10 cellular contexts compared by ENCODE assay signal in genomic region chr11:72483412-72484186, GRCh38. TPM values are rescaled to one million over a fixed set of nuclear protein-coding genes. Genes with fewer than 3 reads are reported as not detected.
DNase-seq lines count a peak whose midpoint lies in the region; ATAC-seq, FAIRE-seq and TF ChIP-seq lines count a peak whose summit lies in the region.
"Had no signal": no experiment of that assay in that cellular context is flagged by ENCODE, and none has a peak within 500 bp of the region (broad histone marks: within the 10 kb centered on the region; RNA-seq: fewer than 3 reads in every experiment).

No MANE protein-coding gene starts in this region.

- H3K4me3 ChIP-seq in HepG2 (replicated peaks in 1 of 3; ENCODE audit: insufficient read depth in 1 of 3, low read depth in 2 of 3, low read length in 3 of 3) (no peak overlapping the region), thyroid gland (replicated peaks in 1 of 3) (no peak overlapping the region)

- no peak overlapping the region for H3K4me3 Mint-ChIP-seq in activated CD4-positive, alpha-beta T cell treated with anti-CD3 and anti-CD28 coated beads for 36 hours

- H3K27me3 ChIP-seq in HepG2 (ENCODE audit: control insufficient read depth in 1 of 2, insufficient read depth in 2 of 2, low read length in 2 of 2) (peaks cover 3 to 5% of the 10 kb centered on the region in 2 experiments; a peak in 2 of 5 replicates), thyroid gland (no peaks in the 10 kb centered on the region)

- peaks cover 2% of the 10 kb centered on the region for H3K27me3 Mint-ChIP-seq in activated CD4-positive, alpha-beta T cell treated with anti-CD3 and anti-CD28 coated beads for 36 hours

- peaks cover 5% of the 10 kb centered on the region for H3K4me1 Mint-ChIP-seq in activated CD4-positive, alpha-beta T cell treated with anti-CD3 and anti-CD28 coated beads for 36 hours

- in situ Hi-C loops in HepG2 (cut with HindIII; ENCODE audit: extremely low pct_ligation_motif_present, low pct_unique_long_range_greater_than_20kb), result loop anchor here (5.0 kb wide), 1 partner anchor 164 kb away; no protein-coding TSS in a partner anchor

- TF ChIP-seq POLR2A in HepG2 (IDR thresholded peaks at IDR 0.05; ENCODE audit: insufficient read depth in 1 of 2, low read depth in 2 of 2, low read length in 2 of 2), result no peak
- TF ChIP-seq POLR2A in thyroid gland (IDR thresholded peaks at IDR 0.05), result no peak

- BruUV-seq in HepG2 (replicated peaks; lab: Mats Ljungman, UMichigan), result no TSS peak

- peak overlapping the region; percentile 32; the same call in 1 of the 2 replicates for H3K4me2 ChIP-seq in HepG2 (ENCODE audit: low read depth, low read length)

- H3K9me3 Mint-ChIP-seq in activated CD4-positive, alpha-beta T cell treated with anti-CD3 and anti-CD28 coated beads for 36 hours (ENCODE audit: low read depth), result no peaks in the 10 kb centered on the region

- H3K9ac ChIP-seq in HepG2 (ENCODE audit: insufficient read depth, low read depth, low read length), result no peak overlapping the region

- DNase-seq in activated CD4-positive, alpha-beta T cell treated with anti-CD3 and anti-CD28 coated beads for 36 hours, result no peak
- no peak for DNase-seq in activated CD4-positive, alpha-beta T cell treated with anti-CD3 and anti-CD28 coated beads, Interleukin-2, amount 50 U/mL, for 4 hours
- DNase-seq in amniotic epithelial cell (ENCODE audit: low read depth), result peak; percentile 71
- DNase-seq in HepG2 (ENCODE audit: low spot score), result peak; percentile 23
- DNase-seq in thyroid gland, result peak in 1 of 2 donors; percentile 8
- DNase-seq in amniotic stem cell (lab: John Stamatoyannopoulos, UW), result no peak
- DNase-seq in DMS 273 treated with DMSO at 0.1 percent for 48 hours (lab: John Stamatoyannopoulos, UW), result no peak
- DNase-seq: midbrain, NCI-H1930 had no signal

- no peaks in the 10 kb centered on the region for H3K79me2 ChIP-seq in HepG2 (ENCODE audit: insufficient read depth, low read length)

- no peaks in the 10 kb centered on the region for H3K36me3 ChIP-seq in HepG2 (replicated peaks in 1 of 2; ENCODE audit: control insufficient read depth in 1 of 2, insufficient read depth in 2 of 2, low read length in 2 of 2)
- no peaks in the 10 kb centered on the region for H3K36me3 ChIP-seq in thyroid gland

- H3K9me3 ChIP-seq in HepG2 (ENCODE audit: low read length) (no peaks in the 10 kb centered on the region), thyroid gland (no peaks in the 10 kb centered on the region)

- TF ChIP-seq EP300 in HepG2 (IDR thresholded peaks at IDR 0.05; ENCODE audit: low read depth in 2 of 2, low read length in 2 of 2) (no peak), HepG2 (CRISPR knock-in tag; IDR thresholded peaks at IDR 0.05; ENCODE audit: borderline replicate concordance) (no peak)

- H3K27ac Mint-ChIP-seq in activated CD4-positive, alpha-beta T cell treated with anti-CD3 and anti-CD28 coated beads for 36 hours, result no peak overlapping the region

- TF ChIP-seq CTCF in HepG2 (CRISPR knock-in tag; IDR thresholded peaks at IDR 0.05), result no peak
- no peak for TF ChIP-seq CTCF in thyroid gland (IDR thresholded peaks at IDR 0.05)

- intact Hi-C loops in activated CD4-positive, alpha-beta T cell treated with anti-CD3 and anti-CD28 coated beads for 36 hours (cut with DNase I, micrococcal nuclease), result loop anchor here in 1 of 2 experiments (2.0 to 5.0 kb wide), 2 partner anchors 69 to 199 kb away; no protein-coding TSS in a partner anchor
- intact Hi-C loops in HepG2 (cut with micrococcal nuclease; ENCODE audit: unreplicated experiment), result loop anchor here (5.0 kb wide), 1 partner anchor 69 kb away; no protein-coding TSS in a partner anchor
- intact Hi-C loops in thyroid gland (cut with DNase I), result loop anchor here (5.0 kb wide), 1 partner anchor 89 kb away; no protein-coding TSS in a partner anchor

- no peak overlapping the region for H2AFZ ChIP-seq in HepG2 (ENCODE audit: low read length)

- CTCF ChIA-PET in activated CD4-positive, alpha-beta T cell treated with anti-CD3 and anti-CD28 coated beads for 36 hours (lab: Charles Lee), result interaction anchor here (0.5 to 2.7 kb wide), 7 partner anchors 12 to 107 kb away, joined by 3 to 13 read pairs (median 3); no protein-coding TSS in a partner anchor
- CTCF ChIA-PET in HepG2 (lab: Yijun Ruan, JAX; ENCODE audit: low intra/inter-chr PET ratio, low total read pairs), result interaction anchor here (2.6 kb wide), 1 partner anchor 90 kb away, joined by 22 read pairs; no protein-coding TSS in a partner anchor

- 15% methylated on average over 10 of the region's 10 CpGs for WGBS in HepG2 (ENCODE audit: low lambda C conversion rate)
- WGBS in thyroid gland, 2 donors, result 47 to 70% methylated on average over 10 of the region's 10 CpGs

- no peak overlapping the region for H3K27ac ChIP-seq in HepG2 (ENCODE audit: extremely low read length, insufficient read depth, low read length)
- peak overlapping the region in 2 of 3 donors; percentile 8 to 36 for H3K27ac ChIP-seq in thyroid gland

- no peak for TF ChIP-seq RAD21 in HepG2 (CRISPR knock-in tag; IDR thresholded peaks at IDR 0.05)

- FAIRE-seq in HepG2 (lab: Jason Lieb, UNC), result no peak

- H4K20me1 ChIP-seq in HepG2 (ENCODE audit: insufficient read depth, low read length), result no peaks in the 10 kb centered on the region

- peaks cover 10% of the 10 kb centered on the region; the same call in 1 of the 2 replicates for H3K4me1 ChIP-seq in HepG2 (ENCODE audit: insufficient read depth, low read length)
- H3K4me1 ChIP-seq in thyroid gland, result peaks cover 0 to 17% of the 10 kb centered on the region in 2 donors

- no peaks in the 10 kb centered on the region for H3K36me3 Mint-ChIP-seq in activated CD4-positive, alpha-beta T cell treated with anti-CD3 and anti-CD28 coated beads for 36 hours (ENCODE audit: low read depth)

- POLR2A ChIA-PET in activated CD4-positive, alpha-beta T cell treated with anti-CD3 and anti-CD28 coated beads for 36 hours (lab: Charles Lee), result no interaction called here
- POLR2A ChIA-PET in HepG2 (lab: Yijun Ruan, JAX), result no interaction called here

- peak; percentile 42 for ATAC-seq in activated CD4-positive, alpha-beta T cell treated with anti-CD3 and anti-CD28 coated beads for 36 hours
- ATAC-seq in HepG2 (no peak), GM21529 (IDR thresholded peaks at IDR 0.05; ENCODE audit: unreplicated experiment) (no peak)

TF ChIP-seq in HepG2, 621 proteins besides CTCF, POLR2A, EP300 and RAD21 (continues in another document):
- no peak for TF ChIP-seq GATAD1 (CRISPR knock-in tag; IDR thresholded peaks at IDR 0.05)
- no peak for TF ChIP-seq GTF3A (CRISPR knock-in tag; conservative IDR thresholded peaks at IDR 0.05)
- peak; percentile 67; the same call in 1 of the 2 replicates for TF ChIP-seq TFAP4 (IDR thresholded peaks at IDR 0.05; ENCODE audit: borderline replicate concordance, low read depth)
- TF ChIP-seq CEBPB (IDR thresholded peaks at IDR 0.05; ENCODE audit: borderline replicate concordance, low read depth, low read length), result peak; percentile 69; the same call in 1 of the 2 replicates
- peak; percentile 67 for TF ChIP-seq GABPB1 (CRISPR knock-in tag; IDR thresholded peaks at IDR 0.05)
- TF ChIP-seq KDM3A (CRISPR knock-in tag; IDR thresholded peaks at IDR 0.05; ENCODE audit: low read depth), result no peak
- peak; percentile 56 for TF ChIP-seq CEBPG (CRISPR knock-in tag; IDR thresholded peaks at IDR 0.05)

RNA-seq across cellular contexts. Expression of gene CLPB, which starts 49.3 kb away (rescaled TPM):
- total RNA-seq in activated CD4-positive, alpha-beta T cell treated with anti-CD3 and anti-CD28 coated beads for 36 hours, result 10 to 100 TPM; 35.8 to 40.2 TPM
- total RNA-seq in HepG2 (2016; rRNA removed; fragmentation: Illumina TruSeq; extraction: Trizol) (22.0 and 29.5 TPM in 2 replicates), thyroid gland (10 to 100 TPM; 22.6 to 61.2 (median 43.3) TPM)
- 3.9 and 4.4 TPM in 2 replicates for total RNA-seq in HepG2 (2016; cell fraction: cytosol; rRNA removed; fragmentation: Illumina TruSeq; extraction: Trizol; ENCODE audit: low read depth)
- total RNA-seq in HepG2 (2016; cell fraction: insoluble cytoplasmic fraction; rRNA removed; fragmentation: Illumina TruSeq; extraction: Trizol), result 20.1 and 28.8 TPM in 2 replicates
- 7.9 and 8.5 TPM in 2 replicates for total RNA-seq in HepG2 (2016; cell fraction: membrane; rRNA removed; fragmentation: Illumina TruSeq; extraction: Trizol)
- total RNA-seq in HepG2 (2016; cell fraction: nucleus; rRNA removed; fragmentation: Illumina TruSeq; extraction: Trizol), result 24.4 and 27.6 TPM in 2 replicates
- 11.8 and 15.6 TPM in 2 replicates for polyA plus RNA-seq in HepG2 (2011; rRNA removed)
- 10.2 and 14.3 TPM in 2 replicates for polyA plus RNA-seq in HepG2 (2011; cell fraction: cytosol; rRNA removed)
- 19.1 and 25.1 TPM in 2 replicates for polyA plus RNA-seq in HepG2 (2011; cell fraction: nucleus; rRNA removed)
- polyA plus RNA-seq in HepG2 (2012), result 12.8 and 16.8 TPM in 2 replicates
- polyA plus RNA-seq in HepG2 (2016; cell fraction: cytosol; fragmentation: Illumina TruSeq; extraction: Trizol; ENCODE audit: low read depth), result 3.4 and 4.0 TPM in 2 replicates
- 13.3 and 16.1 TPM in 2 replicates for polyA plus RNA-seq in HepG2 (2016; cell fraction: insoluble cytoplasmic fraction; fragmentation: Illumina TruSeq; extraction: Trizol; ENCODE audit: low read depth)
- 4.9 and 5.7 TPM in 2 replicates for polyA plus RNA-seq in HepG2 (2016; cell fraction: membrane; fragmentation: Illumina TruSeq; extraction: Trizol; ENCODE audit: low read depth)
- 19.8 and 22.4 TPM in 2 replicates for polyA plus RNA-seq in HepG2 (2016; cell fraction: nucleus; fragmentation: Illumina TruSeq; extraction: Trizol; ENCODE audit: insufficient read depth, low read depth)
- 46.3 and 159 TPM in 2 replicates for polyA minus RNA-seq in HepG2 (2011; rRNA and poly(A)+ RNA removed; ENCODE audit: low replicate concordance)
- polyA minus RNA-seq in HepG2 (2011; cell fraction: cytosol; rRNA and poly(A)+ RNA removed), result 15.1 and 19.1 TPM in 2 replicates
- polyA minus RNA-seq in HepG2 (2011; cell fraction: nucleus; rRNA and poly(A)+ RNA removed), result 22.1 and 24.0 TPM in 2 replicates

Comparison
In these comparisons a context has a peak if more than half of its experiments do, and no peak if none do; other contexts are left out.
1. DNase-seq: peak in amniotic epithelial cell (single experiment) and HepG2 (single experiment); none in activated CD4-positive, alpha-beta T cell treated with anti-CD3 and anti-CD28 coated beads for 36 hours (single experiment), activated CD4-positive, alpha-beta T cell treated with anti-CD3 and anti-CD28 coated beads, Interleukin-2, amount 50 U/mL, for 4 hours (0 of 2), amniotic stem cell (single experiment) and DMS 273 treated with DMSO at 0.1 percent for 48 hours (single experiment).